ENCODE assay signal across 8 cellular contexts in genomic region chrX:3712080-3712869, GRCh38. TPM values are rescaled to one million over a fixed set of nuclear protein-coding genes. Genes with fewer than 3 reads are reported as not detected.
DNase-seq lines count a peak whose midpoint lies in the region; ATAC-seq and TF ChIP-seq lines count a peak whose summit lies in the region.

No MANE protein-coding gene starts in this region.

- peaks cover 30% of the 10 kb centered on the region for H3K36me3 Mint-ChIP-seq in central memory CD8-positive, alpha-beta T cell (ENCODE audit: insufficient read depth)

- peak overlapping the region; percentile 97 for H3K4me3 Mint-ChIP-seq in central memory CD8-positive, alpha-beta T cell

- TF ChIP-seq CTCF in GM06990 (IDR thresholded peaks at IDR 0.05; ENCODE audit: insufficient read depth, low read length, poor library complexity, severe bottlenecking) (no peak), PC-3 (conservative IDR thresholded peaks at IDR 0.05; ENCODE audit: low read depth, low read length) (no peak), transverse colon (IDR thresholded peaks at IDR 0.05) (no peak)

- peak overlapping the region; percentile 60; the same call in 1 of the 2 replicates for H2AFZ ChIP-seq in PC-3 (ENCODE audit: low read length)

- peak; percentile 12 for ATAC-seq in PC-3
- no peak for ATAC-seq in central memory CD8-positive, alpha-beta T cell (replicated peaks; ENCODE audit: extremely low read depth, poor library complexity, severe bottlenecking)

- BruUV-seq in PC-3 (replicated peaks; lab: Mats Ljungman, UMichigan), result TSS peak; percentile 35

- intact Hi-C loops in PC-3 (cut with micrococcal nuclease), result no loop called here
- intact Hi-C loops in transverse colon (cut with DNase I; ENCODE audit: low total_unique reads), result no loop called here

- WGBS in transverse colon (ENCODE audit: low coverage in 1 of 2), 2 donors, result 8% methylated on average over 32 of the region's 38 CpGs; no CpG with 5 or more reads in 1 of the 2 donors

- TF ChIP-seq POLR2A in transverse colon (IDR thresholded peaks at IDR 0.05), result no peak

- H3K9ac ChIP-seq in PC-3 (ENCODE audit: low read length), result peak overlapping the region; percentile 66

- TF ChIP-seq EP300 in transverse colon (IDR thresholded peaks at IDR 0.05; ENCODE audit: low read depth), result no peak

- H3K79me2 ChIP-seq in PC-3 (ENCODE audit: low read length), result peaks cover 41% of the 10 kb centered on the region

- H3K36me3 ChIP-seq in GM06990 (ENCODE audit: control insufficient read depth, insufficient read depth, low read length), result no peaks in the 10 kb centered on the region
- H3K36me3 ChIP-seq in PC-3 (ENCODE audit: low read depth, low read length), result no peaks in the 10 kb centered on the region
- H3K36me3 ChIP-seq in transverse colon, result no peaks in the 10 kb centered on the region

- H4K20me1 ChIP-seq in PC-3 (ENCODE audit: low read length), result no peaks in the 10 kb centered on the region

- H3K9me2 ChIP-seq in PC-3 (replicated peaks; ENCODE audit: low read length), result no peaks in the 10 kb centered on the region

- H3K4me1 Mint-ChIP-seq in central memory CD8-positive, alpha-beta T cell, result peaks cover 19% of the 10 kb centered on the region

- peak overlapping the region; percentile 88 for H3K4me3 ChIP-seq in GM06990 (replicated peaks; ENCODE audit: low read depth, low read length)
- peak overlapping the region; percentile 77 for H3K4me3 ChIP-seq in PC-3 (ENCODE audit: low read length)
- peak overlapping the region; percentile 60 to 78 (median 77) for H3K4me3 ChIP-seq in transverse colon

- H3K9me3 ChIP-seq in PC-3 (ENCODE audit: low read length) (no peaks in the 10 kb centered on the region), transverse colon (no peaks in the 10 kb centered on the region)

- peaks cover 4% of the 10 kb centered on the region; the same call in 1 of the 2 replicates for H3K4me1 ChIP-seq in PC-3 (ENCODE audit: insufficient read depth, low read length)
- H3K4me1 ChIP-seq in transverse colon, result peaks cover 0 to 16% (median 0%) of the 10 kb centered on the region in 4 donors

- DNase-seq in GM06990 (ENCODE audit: extremely low read depth, insufficient read length) (peak; percentile 46), HCEC 1CT (peak; percentile 7), PC-3 (peak; percentile 20), medulla oblongata (ENCODE audit: extremely low spot score) (peak; percentile 18), transverse colon (peak; percentile 19), EL (no peak)
- no peak for DNase-seq in central memory CD8-positive, alpha-beta T cell (ENCODE audit: low spot score in 2 of 2)
- DNase-seq in NK-92 treated with Interleukin-12 subunit alpha and Interleukin-12 subunit beta, amount 100 ng/mL, for 24 hours (lab: John Stamatoyannopoulos, UW), result no peak

- in situ Hi-C loops in transverse colon (cut with MboI; ENCODE audit: low pct_ligation_motif_present in 1 of 4, low pct_unique_long_range_greater_than_20kb in 1 of 4, low sequenced_read_pairs in 3 of 4), result no loop called here

- H3K27ac ChIP-seq in PC-3 (ENCODE audit: low read length), result no peak overlapping the region
- H3K27ac ChIP-seq in transverse colon, result peak overlapping the region; percentile 74 to 86 (median 84)

- CTCF ChIA-PET in PC-3 (lab: Charles Lee), result no interaction called here

- H3K27me3 ChIP-seq in GM06990 (replicated peaks; ENCODE audit: control insufficient read depth, insufficient read depth, low read length) (no peaks in the 10 kb centered on the region), PC-3 (ENCODE audit: low read length) (no peaks in the 10 kb centered on the region), transverse colon (no peaks in the 10 kb centered on the region)

- POLR2A ChIA-PET in PC-3 (lab: Charles Lee; ENCODE audit: unreplicated experiment), result no interaction called here

- H3K27me3 Mint-ChIP-seq in central memory CD8-positive, alpha-beta T cell, result no peaks in the 10 kb centered on the region

- peak overlapping the region; percentile 96 for H3K27ac Mint-ChIP-seq in central memory CD8-positive, alpha-beta T cell (ENCODE audit: low read depth)

- H3K9me3 Mint-ChIP-seq in central memory CD8-positive, alpha-beta T cell, result no peaks in the 10 kb centered on the region

- no peaks in the 10 kb centered on the region for H3F3A ChIP-seq in PC-3 (ENCODE audit: low read length, unreplicated experiment)

- peak overlapping the region; percentile 83 for H3K4me2 ChIP-seq in PC-3 (ENCODE audit: low read length)

RNA-seq across cellular contexts. Expression of gene PRKX, which starts 1.2 kb away (rescaled TPM):
- 12.2 and 22.2 TPM in 2 replicates for total RNA-seq in PC-3 (2014; rRNA removed)
- total RNA-seq in transverse colon, result 10 to 100 TPM in 3 of 4 donors, 1 to 10 TPM in 1; 1.1 to 69.7 (median 18.1) TPM

Comparison
In these comparisons a context has a peak if more than half of its experiments do, and no peak if none do; other contexts are left out.
1. DNase-seq: peak in GM06990 (single experiment), HCEC 1CT (single experiment), PC-3 (single experiment), medulla oblongata (single experiment) and transverse colon (single experiment); none in central memory CD8-positive, alpha-beta T cell (0 of 2), EL (single experiment) and NK-92 treated with Interleukin-12 subunit alpha and Interleukin-12 subunit beta, amount 100 ng/mL, for 24 hours (single experiment).
2. Peak in every context shown above with its lines, with median percentiles within 50 percentile points of each other: H3K4me3 ChIP-seq.